ENCODE assay signal across 20 cellular contexts in the genomic region with DNA sequence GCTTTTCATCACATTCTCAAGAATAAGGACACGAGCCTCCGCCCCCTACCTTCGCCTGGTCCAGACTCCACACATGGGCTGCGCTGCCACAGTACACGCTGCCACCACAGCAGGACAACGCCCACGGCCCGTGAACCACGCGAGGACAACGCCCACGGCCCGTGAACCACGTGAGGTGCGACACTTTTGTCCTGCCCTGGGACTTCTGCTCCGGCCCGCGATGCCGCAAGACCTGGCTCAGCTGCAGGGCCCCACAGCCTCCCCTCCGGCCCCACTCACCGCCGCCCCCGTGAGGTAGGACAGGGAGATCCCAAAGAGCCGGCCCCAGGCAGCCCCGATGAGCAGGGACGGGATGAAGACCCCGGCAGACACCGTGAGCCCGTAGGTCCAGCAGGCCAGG. TPM values are rescaled to one million over a fixed set of nuclear protein-coding genes. Genes with fewer than 3 reads are reported as not detected.
DNase-seq lines count a peak whose midpoint lies in the region; ATAC-seq, FAIRE-seq and TF ChIP-seq lines count a peak whose summit lies in the region.
"Had no signal": no experiment of that assay in that cellular context is flagged by ENCODE, and none has a peak within 500 bp of the region (broad histone marks: within the 10 kb centered on the region; RNA-seq: fewer than 3 reads in every experiment).

No MANE protein-coding gene starts in this region.

- H3K4me1 Mint-ChIP-seq in Caco-2 (ENCODE audit: low read depth, unreplicated experiment): no peaks in the 10 kb centered on the region
- H3K4me1 Mint-ChIP-seq in stimulated activated memory B cell treated with anti-CD40 and anti-IgM and Interleukin-4, amounts not matched to agents 10 μg/mL and 1 μg/mL and 100 μg/mL, for 72 hours: peaks cover 10% of the 10 kb centered on the region
- H3K4me1 Mint-ChIP-seq: nephron had no signal

- peak overlapping the region; percentile 30 for H3K27ac Mint-ChIP-seq in Caco-2 (ENCODE audit: unreplicated experiment)
- no peak overlapping the region for H3K27ac Mint-ChIP-seq in stimulated activated memory B cell treated with anti-CD40 and anti-IgM and Interleukin-4, amounts not matched to agents 10 μg/mL and 1 μg/mL and 100 μg/mL, for 72 hours
- H3K27ac Mint-ChIP-seq: activated naive CD4-positive, alpha-beta T cell treated with anti-CD3 and anti-CD28 coated beads for 36 hours; nephron; stimulated activated naive CD8-positive, alpha-beta T cell treated with anti-CD3 and anti-CD28 coated beads, Interleukin-15, Interleukin-2, amounts not matched to agents 100 ng/mL and 50 ng/mL, for 24 hours had no signal

- H3K9me3 ChIP-seq in Caco-2: no peaks in the 10 kb centered on the region
- H3K9me3 ChIP-seq: tibial nerve had no signal

- H3K9me3 Mint-ChIP-seq in Caco-2 (ENCODE audit: unreplicated experiment): no peaks in the 10 kb centered on the region
- no peaks in the 10 kb centered on the region for H3K9me3 Mint-ChIP-seq in stimulated activated memory B cell treated with anti-CD40 and anti-IgM and Interleukin-4, amounts not matched to agents 10 μg/mL and 1 μg/mL and 100 μg/mL, for 72 hours
- H3K9me3 Mint-ChIP-seq: activated naive CD4-positive, alpha-beta T cell treated with anti-CD3 and anti-CD28 coated beads for 36 hours; effector memory CD8-positive, alpha-beta T cell; nephron; stimulated activated naive CD8-positive, alpha-beta T cell treated with anti-CD3 and anti-CD28 coated beads, Interleukin-15, Interleukin-2, amounts not matched to agents 100 ng/mL and 50 ng/mL, for 24 hours had no signal

- H3K4me3 ChIP-seq in Caco-2 (ENCODE audit: low read depth, low read length) (no peak overlapping the region), HFF-Myc (replicated peaks; ENCODE audit: low read depth, low read length) (no peak overlapping the region), dorsolateral prefrontal cortex (no peak overlapping the region)
- H3K4me3 ChIP-seq: tibial nerve had no signal

- no peak overlapping the region for H3K4me3 Mint-ChIP-seq in Caco-2 (ENCODE audit: unreplicated experiment)
- no peak overlapping the region for H3K4me3 Mint-ChIP-seq in stimulated activated memory B cell treated with anti-CD40 and anti-IgM and Interleukin-4, amounts not matched to agents 10 μg/mL and 1 μg/mL and 100 μg/mL, for 72 hours
- H3K4me3 Mint-ChIP-seq: activated naive CD4-positive, alpha-beta T cell treated with anti-CD3 and anti-CD28 coated beads for 36 hours; effector memory CD8-positive, alpha-beta T cell; nephron; stimulated activated naive CD8-positive, alpha-beta T cell treated with anti-CD3 and anti-CD28 coated beads, Interleukin-15, Interleukin-2, amounts not matched to agents 100 ng/mL and 50 ng/mL, for 24 hours had no signal

- no peak for ATAC-seq in stimulated activated memory B cell treated with anti-CD40 and anti-IgM and Interleukin-4, amounts not matched to agents 10 μg/mL and 1 μg/mL and 100 μg/mL, for 72 hours
- ATAC-seq: effector memory CD8-positive, alpha-beta T cell; Right ventricle myocardium inferior had no signal

- H3K4me1 ChIP-seq in Caco-2: no peaks in the 10 kb centered on the region
- H3K4me1 ChIP-seq: tibial nerve had no signal

- peaks cover 1% of the 10 kb centered on the region; the same call in 1 of the 2 replicates for H3K36me3 ChIP-seq in Caco-2 (ENCODE audit: control insufficient read depth, insufficient read depth, low read length)

- peaks cover 4% of the 10 kb centered on the region for H3K36me3 Mint-ChIP-seq in Caco-2 (ENCODE audit: insufficient read depth, unreplicated experiment)
- H3K36me3 Mint-ChIP-seq in stimulated activated memory B cell treated with anti-CD40 and anti-IgM and Interleukin-4, amounts not matched to agents 10 μg/mL and 1 μg/mL and 100 μg/mL, for 72 hours: peaks cover 50% of the 10 kb centered on the region

- POLR2A ChIA-PET in Caco-2 (lab: Charles Lee): no interaction called here

- H3K27ac ChIP-seq in dorsolateral prefrontal cortex: peak overlapping the region in 8 of 59 donors; percentile 8 to 69 (median 31)
- H3K27ac ChIP-seq: tibial nerve had no signal

- no TSS peak for BruUV-seq in Caco-2 (replicated peaks; lab: Mats Ljungman, UMichigan)

- H3K27me3 Mint-ChIP-seq in Caco-2 (ENCODE audit: insufficient read depth, unreplicated experiment): no peaks in the 10 kb centered on the region
- no peaks in the 10 kb centered on the region for H3K27me3 Mint-ChIP-seq in stimulated activated memory B cell treated with anti-CD40 and anti-IgM and Interleukin-4, amounts not matched to agents 10 μg/mL and 1 μg/mL and 100 μg/mL, for 72 hours
- H3K27me3 Mint-ChIP-seq: effector memory CD8-positive, alpha-beta T cell; stimulated activated naive CD8-positive, alpha-beta T cell treated with anti-CD3 and anti-CD28 coated beads, Interleukin-15, Interleukin-2, amounts not matched to agents 100 ng/mL and 50 ng/mL, for 24 hours had no signal

- H3K27me3 ChIP-seq in Caco-2 (replicated peaks; ENCODE audit: control insufficient read depth, insufficient read depth, low read length): no peaks in the 10 kb centered on the region
- no peaks in the 10 kb centered on the region for H3K27me3 ChIP-seq in dorsolateral prefrontal cortex
- H3K27me3 ChIP-seq: tibial nerve had no signal

- FAIRE-seq in D721Med (lab: Jason Lieb, UNC): no peak
- FAIRE-seq: astrocyte had no signal

- peak; percentile 3 to 15 for TF ChIP-seq CTCF in Caco-2 (IDR thresholded peaks at IDR 0.05; ENCODE audit: insufficient read depth in 1 of 2, low read depth in 1 of 2, low read length in 1 of 2, severe bottlenecking in 1 of 2, unreplicated experiment in 1 of 2)
- TF ChIP-seq CTCF in HFF-Myc (IDR thresholded peaks at IDR 0.05; ENCODE audit: low read depth, low read length, missing control alignments): peak; percentile 4
- TF ChIP-seq CTCF in dorsolateral prefrontal cortex (IDR thresholded peaks at IDR 0.05 in 54 of 56, conservative IDR thresholded peaks at IDR 0.05 in 2 of 56; ENCODE audit: low read depth in 1 of 56, partially characterized antibody in 56 of 56): no peak
- TF ChIP-seq CTCF in D721Med (IDR thresholded peaks at IDR 0.05; ENCODE audit: insufficient read depth, missing control alignments): no peak

- DNase-seq in Caco-2 (peak in 1 of 2 experiments; percentile 28), HFF-Myc (ENCODE audit: extremely low read depth, low read depth) (no peak), dorsolateral prefrontal cortex (peak in 6 of 10 donors; percentile 30 to 72 (median 48)), D721Med (ENCODE audit: insufficient read length, low spot score) (no peak), putamen (ENCODE audit: low spot score) (no peak)
- DNase-seq: activated CD4-positive, alpha-beta T cell treated with anti-CD3 and anti-CD28 coated beads, Interleukin-2, amount 50 U/mL, for 48 hours; activated naive CD4-positive, alpha-beta T cell treated with anti-CD3 and anti-CD28 coated beads for 36 hours; activated T-cell treated with anti-CD3 and anti-CD28 coated beads for 4 hours; cerebellar nuclear complex; effector memory CD8-positive, alpha-beta T cell; NCI-H1417; NCI-H526; stimulated activated CD4-positive, alpha-beta T cell treated with anti-CD3 and anti-CD28 coated beads, Interleukin-2, amount 100 ng/mL, for 24 hours had no signal

- CTCF ChIA-PET in Caco-2 (lab: Charles Lee): no interaction called here

- intact Hi-C loops in Caco-2 (cut with micrococcal nuclease; ENCODE audit: unreplicated experiment): no loop called here
- intact Hi-C loops in dorsolateral prefrontal cortex (cut with DNase I): no loop called here

RNA-seq across cellular contexts. Expression of a gene that starts 5.9 kb away (rescaled TPM):
- total RNA-seq in Caco-2 (2022): 0.88 and 1.1 TPM in 2 replicates
- total RNA-seq in dorsolateral prefrontal cortex: 10 to 100 TPM in 7 of 120 experiments, 1 to 10 TPM in 113; 1.0 to 15.2 (median 5.1) TPM

RNA-seq across cellular contexts. Expression of a gene that starts 19.3 kb away (rescaled TPM):
- total RNA-seq in Caco-2 (2022) (2.0 and 2.1 TPM in 2 replicates), dorsolateral prefrontal cortex (under 1 TPM in 2 of 120 experiments, not detected in 118; 0.58 to 0.76 TPM)
- total RNA-seq: astrocyte, posterior vena cava had no signal

RNA-seq across cellular contexts. Expression of a gene that starts 24.6 kb away (rescaled TPM):
- total RNA-seq in Caco-2 (2022) (119 and 127 TPM in 2 replicates), dorsolateral prefrontal cortex (100 to 1,000 TPM in 99 of 120 experiments, 10 to 100 TPM in 21; 75.5 to 169 (median 114) TPM)

RNA-seq across cellular contexts. Expression of a gene that starts 29.7 kb away (rescaled TPM):
- total RNA-seq in Caco-2 (2022) (15.4 and 17.9 TPM in 2 replicates), dorsolateral prefrontal cortex (10 to 100 TPM in 99 of 120 experiments, 1 to 10 TPM in 21; 6.3 to 19.7 (median 12.3) TPM)

RNA-seq across cellular contexts. Expression of a gene that starts 35.7 kb away (rescaled TPM):
- total RNA-seq in Caco-2 (2022) (31.2 and 37.7 TPM in 2 replicates), dorsolateral prefrontal cortex (10 to 100 TPM; 25.4 to 69.9 (median 43.8) TPM)

Comparison
In these comparisons a context has a peak if more than half of its experiments do, and no peak if none do; other contexts are left out.
1. DNase-seq: peak in dorsolateral prefrontal cortex (6 of 10); none in HFF-Myc (single experiment), D721Med (single experiment) and putamen (single experiment).
2. CTCF ChIP-seq: peak in Caco-2 (2 of 2) and HFF-Myc (single experiment); none in dorsolateral prefrontal cortex (0 of 56) and D721Med (single experiment).